Comparison of ENCODE assay signal across 11 cellular contexts in genomic region chr13:40776232-40776631, GRCh38. TPM values are rescaled to one million over a fixed set of nuclear protein-coding genes. Genes with fewer than 3 reads are reported as not detected.
DNase-seq lines count a peak whose midpoint lies in the region; ATAC-seq and TF ChIP-seq lines count a peak whose summit lies in the region.
"Had no signal": no experiment of that assay in that cellular context is flagged by ENCODE, and none has a peak within 500 bp of the region (broad histone marks: within the 10 kb centered on the region; RNA-seq: fewer than 3 reads in every experiment).

No MANE protein-coding gene starts in this region.

- no peak overlapping the region for H2AFZ ChIP-seq in IMR-90 (replicated peaks; ENCODE audit: low read length, poor library complexity)

- H3K9me3 ChIP-seq in CD4-positive, alpha-beta T cell (ENCODE audit: control insufficient read depth, low read length), result no peaks in the 10 kb centered on the region
- no peaks in the 10 kb centered on the region for H3K9me3 ChIP-seq in IMR-90 (ENCODE audit: control insufficient read depth, insufficient read depth, low read length)
- H3K9me3 ChIP-seq: stomach had no signal

- H3K56ac ChIP-seq in IMR-90 (ENCODE audit: extremely low read depth, insufficient read depth, low read length), result no peak overlapping the region

- POLR2A ChIA-PET in CD4-positive, alpha-beta T cell (lab: Charles Lee), result interaction anchor here (0.6 to 3.2 kb wide), 5 partner anchors 13 to 995 kb away, joined by 3 to 16 read pairs (median 3); partner anchors contain the start of gene SLC25A15
- POLR2A ChIA-PET in IMR-90 (lab: Charles Lee; ENCODE audit: unreplicated experiment), result no interaction called here
- POLR2A ChIA-PET in activated CD8-positive, alpha-beta T cell treated with anti-CD3 and anti-CD28 coated beads for 36 hours (lab: Charles Lee), result interaction anchor here (1.0 to 2.6 kb wide), 2 partner anchors 12 to 208 kb away, joined by 3 to 14 read pairs; partner anchors contain the start of gene SLC25A15

- H3K18ac ChIP-seq in IMR-90 (ENCODE audit: low read depth, low read length), result no peak overlapping the region

- TF ChIP-seq RAD21 in IMR-90 (IDR thresholded peaks at IDR 0.05; ENCODE audit: low read length), result no peak

- no peaks in the 10 kb centered on the region for H3K9me3 Mint-ChIP-seq in CD4-positive, alpha-beta T cell
- H3K9me3 Mint-ChIP-seq in activated CD8-positive, alpha-beta T cell treated with anti-CD3 and anti-CD28 coated beads for 36 hours, result no peaks in the 10 kb centered on the region
- no peaks in the 10 kb centered on the region for H3K9me3 Mint-ChIP-seq in naive B cell

- H3K4me2 ChIP-seq in IMR-90 (ENCODE audit: low read depth, low read length), result no peak overlapping the region

- H3K27me3 ChIP-seq in CD4-positive, alpha-beta T cell (ENCODE audit: control insufficient read depth, insufficient read depth, low read length), result no peaks in the 10 kb centered on the region
- H3K27me3 ChIP-seq in IMR-90 (ENCODE audit: control insufficient read depth, insufficient read depth, low read length), result no peaks in the 10 kb centered on the region
- H3K27me3 ChIP-seq: stomach had no signal

- H4K91ac ChIP-seq in IMR-90 (ENCODE audit: insufficient read depth, low read depth, low read length), result no peak overlapping the region

- no peak overlapping the region for H3K23ac ChIP-seq in IMR-90 (ENCODE audit: low read depth, low read length)

- peaks cover 16% of the 10 kb centered on the region for H3K9me1 ChIP-seq in IMR-90 (ENCODE audit: insufficient read depth, low read length)

- intact Hi-C loops in CD4-positive, alpha-beta T cell (cut with DNase I, micrococcal nuclease), result loop anchor here (2.0 to 10.0 kb wide), 5 partner anchors 145 to 1091 kb away; partner anchors contain the start of gene MTRF1 (in 1 of the 2)
- intact Hi-C loops in IMR-90 (cut with micrococcal nuclease), result loop anchor here (2.0 to 10.0 kb wide), 3 partner anchors 279 to 1091 kb away; no protein-coding TSS in a partner anchor
- intact Hi-C loops in activated CD8-positive, alpha-beta T cell treated with anti-CD3 and anti-CD28 coated beads for 36 hours (cut with micrococcal nuclease), result loop anchor here (10.0 kb wide), 2 partner anchors 111 to 1091 kb away; partner anchors contain the start of gene FOXO1

- H4K5ac ChIP-seq in IMR-90 (ENCODE audit: low read depth, low read length), result no peak overlapping the region

- H4K8ac ChIP-seq in IMR-90 (ENCODE audit: low read depth in 2 of 2, low read length in 2 of 2), result peak overlapping the region in 1 of 2 experiments; percentile 79; a peak in 2 of 4 replicates

- WGBS in IMR-90 (ENCODE audit: extremely low coverage in 2 of 2, insufficient read length in 1 of 2), 2 experiments, result no CpG with 5 or more reads among the region's 7 CpGs

- H3K36me3 ChIP-seq in IMR-90 (ENCODE audit: control insufficient read depth, insufficient read depth, low read length), result no peaks in the 10 kb centered on the region
- H3K36me3 ChIP-seq: stomach had no signal

- H3K27ac ChIP-seq in CD4-positive, alpha-beta T cell (ENCODE audit: low read depth, low read length), result peak overlapping the region; percentile 71
- H3K27ac ChIP-seq in IMR-90 (ENCODE audit: insufficient read depth, low read length), result no peak overlapping the region

- peaks cover 5% of the 10 kb centered on the region for H3K4me1 ChIP-seq in IMR-90 (ENCODE audit: control insufficient read depth, insufficient read depth, low read length)

- no peak overlapping the region for H3K4me3 ChIP-seq in IMR-90 (ENCODE audit: insufficient read depth, low read depth, low read length)
- H3K4me3 ChIP-seq: stomach had no signal

- no peak overlapping the region for H2AK5ac ChIP-seq in IMR-90 (ENCODE audit: low read depth, low read length)

- H3K4me3 Mint-ChIP-seq in CD4-positive, alpha-beta T cell, result no peak overlapping the region
- H3K4me3 Mint-ChIP-seq in activated CD8-positive, alpha-beta T cell treated with anti-CD3 and anti-CD28 coated beads for 36 hours, result peak overlapping the region; percentile 62
- peak overlapping the region in 7 of 8 donors; percentile 30 to 91 (median 67) for H3K4me3 Mint-ChIP-seq in naive B cell

- peak overlapping the region; percentile 66; the same call in 1 of the 2 replicates for H2BK120ac ChIP-seq in IMR-90 (ENCODE audit: low read depth, low read length)

- CTCF ChIA-PET in CD4-positive, alpha-beta T cell (lab: Charles Lee), result interaction anchor here (0.6 to 1.8 kb wide), 4 partner anchors 11 to 833 kb away, joined by 3 to 6 read pairs (median 4); no protein-coding TSS in a partner anchor
- CTCF ChIA-PET in IMR-90 (lab: Yijun Ruan, JAX), result interaction anchor here (0.6 to 2.5 kb wide), 2 partner anchors 16 to 38 kb away, joined by 3 to 8 read pairs; no protein-coding TSS in a partner anchor
- CTCF ChIA-PET in activated CD8-positive, alpha-beta T cell treated with anti-CD3 and anti-CD28 coated beads for 36 hours (lab: Charles Lee), result interaction anchor here (1.0 to 2.8 kb wide), 8 partner anchors 9 to 284 kb away, joined by 3 to 34 read pairs (median 4); partner anchors contain the start of gene SLC25A15

- H2BK5ac ChIP-seq in IMR-90 (ENCODE audit: low read depth, low read length, poor library complexity, severe bottlenecking), result no peak overlapping the region

- H3K9ac ChIP-seq in IMR-90 (ENCODE audit: low read depth, low read length), result no peak overlapping the region

- H3K27me3 Mint-ChIP-seq in CD4-positive, alpha-beta T cell, result no peaks in the 10 kb centered on the region
- H3K27me3 Mint-ChIP-seq in activated CD8-positive, alpha-beta T cell treated with anti-CD3 and anti-CD28 coated beads for 36 hours, result no peaks in the 10 kb centered on the region
- H3K27me3 Mint-ChIP-seq in naive B cell, result no peaks in the 10 kb centered on the region

- peak overlapping the region; percentile 62; the same call in 1 of the 2 replicates for H3K14ac ChIP-seq in IMR-90 (replicated peaks; ENCODE audit: low read depth, low read length)

- no peak for ATAC-seq in CD4-positive, alpha-beta T cell (ENCODE audit: poor library complexity)
- ATAC-seq in IMR-90 (ENCODE audit: low read depth) (no peak), naive B cell (ENCODE audit: low read depth in 2 of 2) (no peak), GM18867 (IDR thresholded peaks at IDR 0.05; ENCODE audit: unreplicated experiment) (no peak)
- peak; percentile 10 for ATAC-seq in activated CD8-positive, alpha-beta T cell treated with anti-CD3 and anti-CD28 coated beads for 36 hours

- H3K27ac Mint-ChIP-seq in CD4-positive, alpha-beta T cell, result peak overlapping the region; percentile 91
- peak overlapping the region; percentile 100 for H3K27ac Mint-ChIP-seq in activated CD8-positive, alpha-beta T cell treated with anti-CD3 and anti-CD28 coated beads for 36 hours
- peak overlapping the region in 2 of 6 donors; percentile 28 to 83 for H3K27ac Mint-ChIP-seq in naive B cell

- dilution Hi-C loops in IMR-90 (cut with HindIII; ENCODE audit: low sequenced_read_pairs, unreplicated experiment), result no loop called here

- no peaks in the 10 kb centered on the region for H4K20me1 ChIP-seq in IMR-90 (ENCODE audit: insufficient read depth, low read length)

- no peak for TF ChIP-seq POLR2A in IMR-90 (IDR thresholded peaks at IDR 0.05; ENCODE audit: low read depth, low read length)

- TF ChIP-seq CTCF in CD4-positive, alpha-beta T cell (IDR thresholded peaks at IDR 0.05), result no peak
- TF ChIP-seq CTCF in IMR-90 (conservative IDR thresholded peaks at IDR 0.05; ENCODE audit: low read depth, low read length), result no peak
- TF ChIP-seq CTCF in activated CD8-positive, alpha-beta T cell treated with anti-CD3 and anti-CD28 coated beads for 36 hours (IDR thresholded peaks at IDR 0.05), result no peak

- peaks cover 35% of the 10 kb centered on the region for H3K4me1 Mint-ChIP-seq in CD4-positive, alpha-beta T cell (ENCODE audit: low read depth)
- H3K4me1 Mint-ChIP-seq in activated CD8-positive, alpha-beta T cell treated with anti-CD3 and anti-CD28 coated beads for 36 hours (ENCODE audit: low read depth), result peaks cover 35% of the 10 kb centered on the region
- peaks cover 14 to 29% (median 23%) of the 10 kb centered on the region in 3 donors for H3K4me1 Mint-ChIP-seq in naive B cell

- peak in 1 of 10 experiments; percentile 21 for DNase-seq in CD4-positive, alpha-beta T cell
- no peak for DNase-seq in IMR-90
- peak; percentile 51 for DNase-seq in activated CD8-positive, alpha-beta T cell treated with anti-CD3 and anti-CD28 coated beads for 36 hours
- no peak for DNase-seq in naive B cell
- DNase-seq in H4 (ENCODE audit: low spot score), result no peak
- no peak for DNase-seq in NCI-H187 (lab: John Stamatoyannopoulos, UW)
- DNase-seq: NCI-H446 treated with DMSO at 0.1 percent for 48 hours, posterior cingulate gyrus, stomach, T1000 had no signal

- no TSS peak for BruUV-seq in IMR-90 (replicated peaks; lab: Mats Ljungman, UMichigan)

- H2AK9ac ChIP-seq in IMR-90 (replicated peaks; ENCODE audit: low read depth, low read length, poor library complexity), result no peak overlapping the region

- H3K36me3 Mint-ChIP-seq in CD4-positive, alpha-beta T cell (ENCODE audit: low read depth), result peaks cover 2% of the 10 kb centered on the region
- no peaks in the 10 kb centered on the region for H3K36me3 Mint-ChIP-seq in activated CD8-positive, alpha-beta T cell treated with anti-CD3 and anti-CD28 coated beads for 36 hours (ENCODE audit: low read depth)
- H3K36me3 Mint-ChIP-seq in naive B cell, result no peaks in the 10 kb centered on the region

- peak overlapping the region; percentile 75; the same call in 1 of the 2 replicates for H3K4ac ChIP-seq in IMR-90 (ENCODE audit: low read depth, low read length)

- peaks cover 0 to 3% of the 10 kb centered on the region in 2 experiments; a peak in 1 of 4 replicates for H3K79me1 ChIP-seq in IMR-90 (ENCODE audit: low read depth in 1 of 2, low read length in 2 of 2)

- H2BK20ac ChIP-seq in IMR-90 (ENCODE audit: low read depth, low read length), result peak overlapping the region; percentile 50; the same call in 1 of the 2 replicates

- no peak overlapping the region for H2BK15ac ChIP-seq in IMR-90 (ENCODE audit: low read depth, low read length)

- in situ Hi-C loops in IMR-90 (cut with MboI; ENCODE audit: low sequenced_read_pairs), result no loop called here

RNA-seq across cellular contexts. Expression of gene MRPS31, which starts 5.2 kb away (rescaled TPM):
- 1 to 10 TPM; 8.3 to 9.5 TPM for total RNA-seq in CD4-positive, alpha-beta T cell
- total RNA-seq in IMR-90 (2012; rRNA removed), result 9.3 and 15.3 TPM in 2 replicates
- polyA plus RNA-seq in IMR-90 (2012; rRNA removed) (14.8 and 15.0 TPM in 2 replicates), naive B cell (ENCODE audit: low read depth in 6 of 6) (10 to 100 TPM; 23.2 to 53.0 (median 46.9) TPM)
- polyA plus RNA-seq in IMR-90 (2012; cell fraction: cytosol; rRNA removed), result 2.3 and 4.2 TPM in 2 replicates
- 2.4 and 16.6 TPM in 2 replicates for polyA plus RNA-seq in IMR-90 (2012; cell fraction: nucleus; rRNA removed; ENCODE audit: low replicate concordance)
- 10 to 100 TPM; 41.0 to 44.7 TPM for total RNA-seq in activated CD8-positive, alpha-beta T cell treated with anti-CD3 and anti-CD28 coated beads for 36 hours
- 10.3 and 12.8 TPM in 2 replicates for total RNA-seq in H4 (2014; rRNA removed; shearing (Covaris generic))

RNA-seq across cellular contexts. Expression of gene SLC25A15, which starts 13.2 kb away (rescaled TPM):
- total RNA-seq in CD4-positive, alpha-beta T cell, result 1 to 10 TPM; 2.1 to 2.2 TPM
- 13.3 and 16.1 TPM in 2 replicates for total RNA-seq in IMR-90 (2012; rRNA removed)
- polyA plus RNA-seq in IMR-90 (2012; rRNA removed) (5.2 and 5.4 TPM in 2 replicates), naive B cell (ENCODE audit: low read depth in 6 of 6) (1 to 10 TPM; 1.1 to 9.4 (median 2.8) TPM)
- polyA plus RNA-seq in IMR-90 (2012; cell fraction: cytosol; rRNA removed), result 3.6 and 4.7 TPM in 2 replicates
- polyA plus RNA-seq in IMR-90 (2012; cell fraction: nucleus; rRNA removed; ENCODE audit: low replicate concordance), result 2.5 TPM in 2 replicates
- total RNA-seq in activated CD8-positive, alpha-beta T cell treated with anti-CD3 and anti-CD28 coated beads for 36 hours, result 10 to 100 TPM; 23.2 to 24.6 TPM
- 13.7 and 16.5 TPM in 2 replicates for total RNA-seq in H4 (2014; rRNA removed; shearing (Covaris generic))
